21 cellular contexts compared by ENCODE assay signal in the genomic region with DNA sequence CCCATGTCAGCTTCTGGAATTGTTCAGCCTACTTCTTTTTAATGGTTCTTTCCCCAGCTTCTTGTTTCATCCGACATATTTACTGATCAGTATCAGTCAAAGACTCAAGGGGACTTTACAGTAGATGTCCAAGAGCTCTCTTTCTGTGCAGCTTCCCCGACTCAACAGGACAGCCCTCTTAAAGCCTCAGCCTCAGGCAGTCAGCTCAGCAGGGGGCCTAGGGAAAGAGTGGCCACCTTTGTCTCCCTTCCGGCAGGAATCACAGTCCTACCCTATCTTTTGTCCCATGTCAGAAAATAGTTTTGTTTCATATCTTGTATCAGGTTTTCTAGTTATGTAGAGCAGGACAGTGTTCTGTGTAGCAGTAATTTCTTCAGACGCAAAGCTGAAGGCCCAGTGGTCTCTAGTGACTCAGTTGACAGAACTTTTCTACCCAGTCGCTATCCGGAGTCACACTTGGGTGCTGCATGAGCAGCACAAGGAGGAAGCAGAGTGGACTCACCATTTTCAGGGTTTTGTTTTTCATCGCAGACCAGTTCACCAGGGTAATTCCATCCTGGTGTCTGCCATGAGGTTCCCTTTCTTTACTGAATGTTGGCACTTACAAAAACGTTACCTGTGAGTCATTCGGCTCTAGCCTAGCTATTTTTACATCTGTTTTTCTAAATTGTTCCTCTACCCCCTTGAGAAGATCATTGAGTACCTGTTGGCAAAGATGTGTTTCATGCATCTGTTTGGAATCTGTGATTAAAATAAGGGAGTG. TPM values are rescaled to one million over a fixed set of nuclear protein-coding genes. Genes with fewer than 3 reads are reported as not detected.
A peak's percentile ranks its signal among the peaks of the same experiment; 100 is the strongest.
DNase-seq lines count a peak whose midpoint lies in the region; ATAC-seq and TF ChIP-seq lines count a peak whose summit lies in the region.
"Had no signal": no experiment of that assay in that cellular context is flagged by ENCODE, and none has a peak within 500 bp of the region (broad histone marks: within the 10 kb centered on the region; RNA-seq: fewer than 3 reads in every experiment).

No MANE protein-coding gene starts in this region.

- peaks cover 19% of the 10 kb centered on the region for H3K4me1 Mint-ChIP-seq in activated B cell treated with CpG ODN at 0.5 μM for 24 hours
- H3K4me1 Mint-ChIP-seq in progenitor cell of endocrine pancreas (ENCODE audit: low read depth) = no peaks in the 10 kb centered on the region
- H3K4me1 Mint-ChIP-seq in immature natural killer cell = peaks cover 0 to 3% of the 10 kb centered on the region in 2 donors
- H3K4me1 Mint-ChIP-seq: CD4-positive, alpha-beta memory T cell had no signal

- H3K4me3 ChIP-seq in HEK293 (ENCODE audit: low read depth, low read length) = no peak overlapping the region
- H3K4me3 ChIP-seq: transverse colon had no signal

- no peaks in the 10 kb centered on the region for H3K27me3 Mint-ChIP-seq in activated B cell treated with CpG ODN at 0.5 μM for 24 hours
- H3K27me3 Mint-ChIP-seq in progenitor cell of endocrine pancreas = no peaks in the 10 kb centered on the region
- peaks cover 0 to 1% (median 0%) of the 10 kb centered on the region in 3 donors for H3K27me3 Mint-ChIP-seq in immature natural killer cell (ENCODE audit: low read depth in 3 of 3)
- H3K27me3 Mint-ChIP-seq: CD4-positive, alpha-beta memory T cell had no signal

- H3K27ac ChIP-seq in HEK293 (ENCODE audit: extremely low read depth, low read depth, low read length) = no peak overlapping the region
- H3K27ac ChIP-seq: transverse colon had no signal

- no peaks in the 10 kb centered on the region for H3K9me3 Mint-ChIP-seq in activated B cell treated with CpG ODN at 0.5 μM for 24 hours
- H3K9me3 Mint-ChIP-seq in progenitor cell of endocrine pancreas (ENCODE audit: low read depth) = no peaks in the 10 kb centered on the region
- no peaks in the 10 kb centered on the region for H3K9me3 Mint-ChIP-seq in immature natural killer cell
- H3K9me3 Mint-ChIP-seq: CD4-positive, alpha-beta memory T cell; nephron had no signal

- peaks cover 77% of the 10 kb centered on the region for H3K36me3 Mint-ChIP-seq in activated B cell treated with CpG ODN at 0.5 μM for 24 hours (ENCODE audit: low read depth)
- peaks cover 7% of the 10 kb centered on the region for H3K36me3 Mint-ChIP-seq in progenitor cell of endocrine pancreas (ENCODE audit: insufficient read depth)
- peaks cover 9 to 37% (median 14%) of the 10 kb centered on the region in 3 donors for H3K36me3 Mint-ChIP-seq in immature natural killer cell

- H3K36me3 ChIP-seq in HEK293 (ENCODE audit: control insufficient read depth in 2 of 2, insufficient read depth in 1 of 2, low read length in 2 of 2) = peaks cover 0 to 27% of the 10 kb centered on the region in 2 experiments; a peak in 2 of 3 replicates

- intact Hi-C loops in activated B cell treated with CpG ODN at 0.5 μM for 24 hours (cut with micrococcal nuclease) = no loop called here

- no peaks in the 10 kb centered on the region for H3K4me1 ChIP-seq in HEK293 (ENCODE audit: control insufficient read depth, insufficient read depth, low read length)
- H3K4me1 ChIP-seq: transverse colon had no signal

- CTCF ChIA-PET in HEK293 (lab: Yijun Ruan, JAX) (interaction anchor here (0.6 to 1.7 kb wide), 8 partner anchors 19 to 474 kb away, joined by 3 to 6 read pairs (median 4); no protein-coding TSS in a partner anchor), activated B cell treated with CpG ODN at 0.5 μM for 24 hours (lab: Charles Lee) (no interaction called here), HEK293T (lab: Yijun Ruan, JAX) (interaction anchor here (1.1 kb wide), 1 partner anchor 21 kb away, joined by 3 read pairs; no protein-coding TSS in a partner anchor)

- no peak for TF ChIP-seq CTCF in HEK293 (tag by site-specific recombination; IDR thresholded peaks at IDR 0.05)
- TF ChIP-seq CTCF in activated B cell treated with CpG ODN at 0.5 μM for 24 hours (IDR thresholded peaks at IDR 0.05) = no peak
- no peak for TF ChIP-seq CTCF in progenitor cell of endocrine pancreas (IDR thresholded peaks at IDR 0.05; ENCODE audit: unreplicated experiment)

- H3K27ac Mint-ChIP-seq in activated B cell treated with CpG ODN at 0.5 μM for 24 hours (no peak overlapping the region), progenitor cell of endocrine pancreas (peak overlapping the region; percentile 76), immature natural killer cell (no peak overlapping the region)
- H3K27ac Mint-ChIP-seq: activated CD8-positive, alpha-beta T cell treated with anti-CD3 and anti-CD28 coated beads, Interleukin-2, amount 10 ng/mL, durations not matched to agents 7 days and 5 days had no signal

- DNase-seq in NCI-H345 (lab: John Stamatoyannopoulos, UW) (peak; percentile 23), NCI-H345 treated with DMSO at 0.1 percent for 48 hours (lab: John Stamatoyannopoulos, UW; ENCODE audit: unreplicated experiment) (no peak), activated B cell treated with CpG ODN at 0.5 μM for 24 hours (no peak), progenitor cell of endocrine pancreas (ENCODE audit: low spot score, unreplicated experiment) (no peak), immature natural killer cell (no peak), HEK293T (ENCODE audit: extremely low spot score) (no peak), NCI-H2227 treated with DMSO at 0.1 percent for 48 hours (lab: John Stamatoyannopoulos, UW) (no peak)
- DNase-seq: 8988T; activated CD8-positive, alpha-beta T cell treated with anti-CD3 and anti-CD28 coated beads, Interleukin-2, amount 10 ng/mL, durations not matched to agents 7 days and 5 days; activated effector memory CD4-positive, alpha-beta T cell treated with anti-CD3 and anti-CD28 coated beads, Interleukin-2, amount 50 U/mL, for 16 hours; CD4-positive, alpha-beta memory T cell; cortex of kidney; DND-41; erythroblast; HCEC 1CT; NCI-H1105 treated with DMSO at 0.1 percent for 48 hours; NCI-H510A; right cardiac atrium; transverse colon had no signal

- H3K4me3 Mint-ChIP-seq in activated B cell treated with CpG ODN at 0.5 μM for 24 hours (no peak overlapping the region), progenitor cell of endocrine pancreas (ENCODE audit: low read depth) (no peak overlapping the region), immature natural killer cell (no peak overlapping the region)
- H3K4me3 Mint-ChIP-seq: activated CD8-positive, alpha-beta T cell treated with anti-CD3 and anti-CD28 coated beads, Interleukin-2, amount 10 ng/mL, durations not matched to agents 7 days and 5 days; nephron had no signal

- no peaks in the 10 kb centered on the region for H3K9me3 ChIP-seq in HEK293 (ENCODE audit: control insufficient read depth, insufficient read depth, low read depth, low read length)
- H3K9me3 ChIP-seq: transverse colon had no signal

- POLR2A ChIA-PET in HEK293 (lab: Yijun Ruan, JAX) = no interaction called here
- POLR2A ChIA-PET in activated B cell treated with CpG ODN at 0.5 μM for 24 hours (lab: Charles Lee) = interaction anchor here (0.6 kb wide), 1 partner anchor 235 kb away, joined by 3 read pairs; no protein-coding TSS in a partner anchor
- POLR2A ChIA-PET in HEK293T (lab: Yijun Ruan, JAX) = no interaction called here

- ATAC-seq in activated B cell treated with CpG ODN at 0.5 μM for 24 hours (ENCODE audit: low read depth) = peak; percentile 47
- ATAC-seq: activated CD8-positive, alpha-beta T cell treated with anti-CD3 and anti-CD28 coated beads, Interleukin-2, amount 10 ng/mL, durations not matched to agents 7 days and 5 days; right cardiac atrium had no signal

TF ChIP-seq in HEK293, 187 proteins besides CTCF, POLR2A, EP300 and RAD21 (continues in another document):
- TF ChIP-seq ZNF175 (tag by site-specific recombination; IDR thresholded peaks at IDR 0.05) (no peak), ZNF76 (tag by site-specific recombination; IDR thresholded peaks at IDR 0.05; ENCODE audit: borderline replicate concordance, low read depth) (no peak), ZNF426 (tag by site-specific recombination; IDR thresholded peaks at IDR 0.05) (no peak)
- TF ChIP-seq, protein P1, sequence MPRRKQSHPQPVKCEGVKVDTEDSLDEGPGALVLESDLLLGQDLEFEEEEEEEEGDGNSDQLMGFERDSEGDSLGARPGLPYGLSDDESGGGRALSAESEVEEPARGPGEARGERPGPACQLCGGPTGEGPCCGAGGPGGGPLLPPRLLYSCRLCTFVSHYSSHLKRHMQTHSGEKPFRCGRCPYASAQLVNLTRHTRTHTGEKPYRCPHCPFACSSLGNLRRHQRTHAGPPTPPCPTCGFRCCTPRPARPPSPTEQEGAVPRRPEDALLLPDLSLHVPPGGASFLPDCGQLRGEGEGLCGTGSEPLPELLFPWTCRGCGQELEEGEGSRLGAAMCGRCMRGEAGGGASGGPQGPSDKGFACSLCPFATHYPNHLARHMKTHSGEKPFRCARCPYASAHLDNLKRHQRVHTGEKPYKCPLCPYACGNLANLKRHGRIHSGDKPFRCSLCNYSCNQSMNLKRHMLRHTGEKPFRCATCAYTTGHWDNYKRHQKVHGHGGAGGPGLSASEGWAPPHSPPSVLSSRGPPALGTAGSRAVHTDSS (tag by site-specific recombination; IDR thresholded peaks at IDR 0.05) = no peak

TF ChIP-seq in HEK293T, 16 proteins besides CTCF, POLR2A, EP300 and RAD21 (continues in another document):
- TF ChIP-seq FOXM1 (IDR thresholded peaks at IDR 0.05; ENCODE audit: borderline replicate concordance) (no peak), FOXK2 (IDR thresholded peaks at IDR 0.05) (no peak), BHLHE40 (IDR thresholded peaks at IDR 0.05; ENCODE audit: borderline replicate concordance) (no peak), ELF4 (IDR thresholded peaks at IDR 0.05) (no peak), NFRKB (IDR thresholded peaks at IDR 0.05) (no peak), HDGF (IDR thresholded peaks at IDR 0.05; ENCODE audit: borderline replicate concordance) (no peak), SUZ12 (IDR thresholded peaks at IDR 0.05) (no peak), TARDBP (IDR thresholded peaks at IDR 0.05) (no peak), ARNT (IDR thresholded peaks at IDR 0.05) (no peak), FOXA1 (IDR thresholded peaks at IDR 0.05) (no peak), SP1 (IDR thresholded peaks at IDR 0.05) (no peak)
- TF ChIP-seq, protein P2, sequence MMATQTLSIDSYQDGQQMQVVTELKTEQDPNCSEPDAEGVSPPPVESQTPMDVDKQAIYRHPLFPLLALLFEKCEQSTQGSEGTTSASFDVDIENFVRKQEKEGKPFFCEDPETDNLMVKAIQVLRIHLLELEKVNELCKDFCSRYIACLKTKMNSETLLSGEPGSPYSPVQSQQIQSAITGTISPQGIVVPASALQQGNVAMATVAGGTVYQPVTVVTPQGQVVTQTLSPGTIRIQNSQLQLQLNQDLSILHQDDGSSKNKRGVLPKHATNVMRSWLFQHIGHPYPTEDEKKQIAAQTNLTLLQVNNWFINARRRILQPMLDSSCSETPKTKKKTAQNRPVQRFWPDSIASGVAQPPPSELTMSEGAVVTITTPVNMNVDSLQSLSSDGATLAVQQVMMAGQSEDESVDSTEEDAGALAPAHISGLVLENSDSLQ (IDR thresholded peaks at IDR 0.05) = no peak

RNA-seq across cellular contexts. Expression of a gene that starts 47.7 kb away (rescaled TPM):
- 9.1 and 9.4 TPM in 2 replicates for total RNA-seq in activated B cell treated with CpG ODN at 0.5 μM for 24 hours
- 9.5 and 10.2 TPM in 2 replicates for total RNA-seq in progenitor cell of endocrine pancreas
- 1 to 10 TPM; 1.2 to 5.3 (median 2.2) TPM for polyA plus RNA-seq in immature natural killer cell

RNA-seq across cellular contexts. Expression of a gene that starts 55.0 kb away (rescaled TPM):
- 49.2 and 65.7 TPM in 2 replicates for total RNA-seq in activated B cell treated with CpG ODN at 0.5 μM for 24 hours
- total RNA-seq in progenitor cell of endocrine pancreas = 9.9 and 11.4 TPM in 2 replicates
- polyA plus RNA-seq in immature natural killer cell = 1 to 10 TPM; 2.5 to 9.1 (median 3.2) TPM
